ENCODE assay signal across 25 cellular contexts in the genomic region with DNA sequence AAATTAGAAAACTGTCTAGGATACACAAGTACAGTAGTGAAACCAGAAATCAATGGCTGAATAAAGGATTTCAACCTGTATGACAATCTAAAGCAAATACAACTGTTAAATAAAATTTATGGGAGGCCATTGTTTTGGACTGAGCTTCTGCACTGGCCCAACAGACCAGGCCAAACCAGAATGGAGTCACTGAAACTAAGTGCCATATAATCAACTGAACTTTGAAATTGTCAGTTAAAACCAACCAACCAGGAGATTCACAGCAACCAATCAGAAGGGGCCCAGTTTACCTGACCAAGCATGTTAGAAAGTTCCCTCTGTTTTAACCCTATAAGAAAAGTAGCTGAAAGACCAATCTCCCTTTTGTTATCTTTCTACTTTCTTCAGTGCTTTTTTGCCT.
"Had no signal": no experiment of that assay in that cellular context is flagged by ENCODE, and none has a peak within 500 bp of the region (broad histone marks: within the 10 kb centered on the region; RNA-seq: fewer than 3 reads in every experiment).

No MANE protein-coding gene starts in this region.

- H3K27ac ChIP-seq: ascending aorta, cardiac muscle cell, PC-9, RWPE1 had no signal

- H3K4me3 ChIP-seq: ascending aorta, cardiac muscle cell, PC-9 had no signal

- FAIRE-seq: RCC 7860, TTC549 had no signal

- DNase-seq: activated CD4-positive, alpha-beta T cell treated with anti-CD3 and anti-CD28 coated beads, Interleukin-2, amount 10 ng/mL, durations not matched to agents 7 days and 5 days; activated CD4-positive, alpha-beta T cell treated with anti-CD3 and anti-CD28 coated beads, Interleukin-2, amount 50 U/mL, for 48 hours; activated CD8-positive, alpha-beta T cell treated with anti-CD3 and anti-CD28 coated beads, Interleukin-2, amount 10 ng/mL, durations not matched to agents 7 days and 5 days; activated gamma-delta T cell; activated naive CD4-positive, alpha-beta T cell treated with Interleukin-2 at 50 U/mL for 16 hours; activated naive CD8-positive, alpha-beta T cell treated with anti-CD3 and anti-CD28 coated beads, Interleukin-2, amount 10 ng/mL, durations not matched to agents 7 days and 5 days; activated T-cell treated with anti-CD3 and anti-CD28 coated beads, Interleukin-2, amount 50 U/mL, for 24 hours; amygdala; NCI-H1105; NCI-H1417 treated with DMSO at 0.1 percent for 48 hours; NCI-H187 treated with DMSO at 0.1 percent for 48 hours; NCI-H2081; NCI-H226; NCI-H446 treated with DMSO at 0.1 percent for 48 hours; NCI-H524; NCI-H69; NCI-H82; PC-9; SIG-M5 had no signal

- H3K4me2 ChIP-seq: PC-9 had no signal

- H3K36me3 ChIP-seq: ascending aorta, cardiac muscle cell had no signal

- H3K9me3 ChIP-seq: ascending aorta had no signal

- H2AFZ ChIP-seq: PC-9 had no signal

- H3K4me1 ChIP-seq: ascending aorta had no signal

- ATAC-seq: activated CD8-positive, alpha-beta T cell treated with anti-CD3 and anti-CD28 coated beads, Interleukin-2, amount 10 ng/mL, durations not matched to agents 7 days and 5 days; Right ventricle myocardium inferior had no signal

- H3K27me3 ChIP-seq: ascending aorta, cardiac muscle cell had no signal
